In genomic region chr22:17877243-17877757, GRCh38 we compare ENCODE assay signal across 7 cellular contexts.
DNase-seq lines count a peak whose midpoint lies in the region; ATAC-seq, FAIRE-seq and TF ChIP-seq lines count a peak whose summit lies in the region.
"Not testable (repeated sequence)": the region's sequence is repeated elsewhere in the genome, so short reads cannot be mapped to it uniquely, and the experiment has no call there.

No MANE protein-coding gene starts in this region.

- peaks cover 10% of the 10 kb centered on the region for H3K36me3 Mint-ChIP-seq in T-helper 17 cell (ENCODE audit: low read depth)
- peaks cover 32% of the 10 kb centered on the region for H3K36me3 Mint-ChIP-seq in brain

- not testable (repeated sequence) for BruUV-seq in IMR-90 (replicated peaks; lab: Mats Ljungman, UMichigan)

- H2BK20ac ChIP-seq in IMR-90 (ENCODE audit: low read depth, low read length), result not testable (repeated sequence)

- POLR2A ChIA-PET in IMR-90 (lab: Charles Lee; ENCODE audit: unreplicated experiment), result not testable (repeated sequence)

- in situ Hi-C loops in IMR-90 (cut with MboI; ENCODE audit: low sequenced_read_pairs), result not testable (repeated sequence)

- H4K5ac ChIP-seq in IMR-90 (ENCODE audit: low read depth, low read length), result not testable (repeated sequence)

- CTCF ChIA-PET in IMR-90 (lab: Yijun Ruan, JAX), result not testable (repeated sequence)

- H2BK15ac ChIP-seq in IMR-90 (ENCODE audit: low read depth, low read length), result not testable (repeated sequence)

- intact Hi-C loops in IMR-90 (cut with micrococcal nuclease), result not testable (repeated sequence)

- H3K4me3 Mint-ChIP-seq in T-helper 17 cell, brain: not testable (repeated sequence)

- H3K36me3 ChIP-seq in IMR-90 (ENCODE audit: control insufficient read depth, insufficient read depth, low read length), result peaks cover 37% of the 10 kb centered on the region

- not testable (repeated sequence) for H3K56ac ChIP-seq in IMR-90 (ENCODE audit: extremely low read depth, insufficient read depth, low read length)

- not testable (repeated sequence) for H4K8ac ChIP-seq in IMR-90 (ENCODE audit: low read depth in 2 of 2, low read length in 2 of 2)

- TF ChIP-seq RAD21 in IMR-90 (IDR thresholded peaks at IDR 0.05; ENCODE audit: low read length), result not testable (repeated sequence)

- H4K91ac ChIP-seq in IMR-90 (ENCODE audit: insufficient read depth, low read depth, low read length), result not testable (repeated sequence)

- dilution Hi-C loops in IMR-90 (cut with HindIII; ENCODE audit: low sequenced_read_pairs, unreplicated experiment), result not testable (repeated sequence)

- not testable (repeated sequence) for H3K23ac ChIP-seq in IMR-90 (ENCODE audit: low read depth, low read length)

- not testable (repeated sequence) for H3K4ac ChIP-seq in IMR-90 (ENCODE audit: low read depth, low read length)

- not testable (repeated sequence) for H2BK5ac ChIP-seq in IMR-90 (ENCODE audit: low read depth, low read length, poor library complexity, severe bottlenecking)

- not testable (repeated sequence) for H4K20me1 ChIP-seq in IMR-90 (ENCODE audit: insufficient read depth, low read length)

- not testable (repeated sequence) for H3K9me1 ChIP-seq in IMR-90 (ENCODE audit: insufficient read depth, low read length)

- H2AFZ ChIP-seq in IMR-90 (replicated peaks; ENCODE audit: low read length, poor library complexity), result not testable (repeated sequence)

- H3K4me1 Mint-ChIP-seq in T-helper 17 cell, result not testable (repeated sequence)
- peaks cover 21% of the 10 kb centered on the region for H3K4me1 Mint-ChIP-seq in brain

- H3K27me3 Mint-ChIP-seq in T-helper 17 cell, brain: not testable (repeated sequence)

- not testable (repeated sequence) for H2BK120ac ChIP-seq in IMR-90 (ENCODE audit: low read depth, low read length)

- H3K27ac ChIP-seq in IMR-90 (ENCODE audit: insufficient read depth, low read length), result not testable (repeated sequence)

- H3K79me1 ChIP-seq in IMR-90 (ENCODE audit: low read depth in 1 of 2, low read length in 2 of 2), result not testable (repeated sequence)

- not testable (repeated sequence) for H3K4me1 ChIP-seq in IMR-90 (ENCODE audit: control insufficient read depth, insufficient read depth, low read length)

- not testable (repeated sequence) for H2AK5ac ChIP-seq in IMR-90 (ENCODE audit: low read depth, low read length)

- H3K18ac ChIP-seq in IMR-90 (ENCODE audit: low read depth, low read length), result not testable (repeated sequence)

- not testable (repeated sequence) for H3K9ac ChIP-seq in IMR-90 (ENCODE audit: low read depth, low read length)

- ATAC-seq in IMR-90 (ENCODE audit: low read depth); T-helper 17 cell: not testable (repeated sequence)

- TF ChIP-seq CTCF in IMR-90 (conservative IDR thresholded peaks at IDR 0.05; ENCODE audit: low read depth, low read length); brain (conservative IDR thresholded peaks at IDR 0.05): not testable (repeated sequence)

- TF ChIP-seq POLR2A in GM12891 (IDR thresholded peaks at IDR 0.05; ENCODE audit: low read depth, low read length); IMR-90 (IDR thresholded peaks at IDR 0.05; ENCODE audit: low read depth, low read length): not testable (repeated sequence)
- TF ChIP-seq POLR2A in erythroblast (IDR thresholded peaks at IDR 0.05; ENCODE audit: low read length), result peak; percentile 23

- H3K9me3 ChIP-seq in IMR-90 (ENCODE audit: control insufficient read depth, insufficient read depth, low read length); T-helper 17 cell (ENCODE audit: control insufficient read depth, low read length, poor library complexity, severe bottlenecking): not testable (repeated sequence)

- H3K27ac Mint-ChIP-seq in T-helper 17 cell (peak overlapping the region; percentile 53), brain (peak overlapping the region in 3 of 5 experiments; percentile 72 to 89 (median 77))

- not testable (repeated sequence) for H2AK9ac ChIP-seq in IMR-90 (replicated peaks; ENCODE audit: low read depth, low read length, poor library complexity)

- not testable (repeated sequence) for H3K4me2 ChIP-seq in IMR-90 (ENCODE audit: low read depth, low read length)

- H3K14ac ChIP-seq in IMR-90 (replicated peaks; ENCODE audit: low read depth, low read length), result not testable (repeated sequence)

- peak; percentile 100 for FAIRE-seq in GM12891 (lab: Jason Lieb, UNC)

- not testable (repeated sequence) for H3K9me3 Mint-ChIP-seq in brain

- not testable (repeated sequence) for DNase-seq in GM12891 (ENCODE audit: insufficient read length, low spot score); T-helper 17 cell; erythroblast (lab: John Stamatoyannopoulos, UW)
- peak; percentile 21 for DNase-seq in IMR-90
- DNase-seq in left kidney (ENCODE audit: low read depth, low spot score), result peak; percentile 33
- DNase-seq in smooth muscle cell of the brain vasculature (ENCODE audit: low read depth, low spot score), result peak; percentile 9

- not testable (repeated sequence) for H3K27me3 ChIP-seq in IMR-90 (ENCODE audit: control insufficient read depth, insufficient read depth, low read length)

- not testable (repeated sequence) for H3K4me3 ChIP-seq in IMR-90 (ENCODE audit: insufficient read depth, low read depth, low read length)
